Comparison of ENCODE assay signal across 25 cellular contexts in genomic region chr7:12970626-12971025, GRCh38.
"Had no signal": no experiment of that assay in that cellular context is flagged by ENCODE, and none has a peak within 500 bp of the region (broad histone marks: within the 10 kb centered on the region; RNA-seq: fewer than 3 reads in every experiment).

No MANE protein-coding gene starts in this region.

- H3K4me3 ChIP-seq: gastrocnemius medialis, lower lobe of right lung, right atrium auricular region, thoracic aorta had no signal

- FAIRE-seq: endothelial cell of umbilical vein, kidney, urothelium cell line had no signal

- H3K9me3 ChIP-seq: gastrocnemius medialis, lower lobe of right lung, right atrium auricular region, thoracic aorta had no signal

- H3K27me3 ChIP-seq: gastrocnemius medialis, right atrium auricular region had no signal

- H3K4me1 ChIP-seq: gastrocnemius medialis, lower lobe of right lung, right atrium auricular region had no signal

- H3K36me3 ChIP-seq: gastrocnemius medialis, lower lobe of right lung, right atrium auricular region, thoracic aorta had no signal

- ATAC-seq: activated CD4-positive, alpha-beta T cell treated with anti-CD3 and anti-CD28 coated beads for 36 hours; activated CD8-positive, alpha-beta memory T cell treated with anti-CD3 and anti-CD28 coated beads, Interleukin-2, amount 10 ng/mL, durations not matched to agents 7 days and 5 days; activated CD8-positive, alpha-beta T cell treated with anti-CD3 and anti-CD28 coated beads, Interleukin-2, amount 10 ng/mL, durations not matched to agents 7 days and 5 days; activated naive CD4-positive, alpha-beta T cell treated with anti-CD3 and anti-CD28 coated beads, Interleukin-2, amount 50 U/mL, for 72 hours; activated T-cell treated with anti-CD3 and anti-CD28 coated beads, Interleukin-2, amount 50 U/mL, for 72 hours; gastrocnemius medialis; left colon; lower lobe of right lung; naive thymus-derived CD8-positive, alpha-beta T cell; stimulated activated naive CD8-positive, alpha-beta T cell treated with anti-CD3 and anti-CD28 coated beads, Interleukin-15, Interleukin-2, amounts not matched to agents 100 U/mL and 50 U/mL, for 24 hours; T-cell had no signal

- H3K27ac ChIP-seq: gastrocnemius medialis, lower lobe of right lung, right atrium auricular region, thoracic aorta had no signal

- DNase-seq: activated CD4-positive, alpha-beta T cell treated with anti-CD3 and anti-CD28 coated beads for 36 hours; activated CD4-positive, CD25-positive, alpha-beta regulatory T cell; activated CD8-positive, alpha-beta memory T cell treated with anti-CD3 and anti-CD28 coated beads, Interleukin-2, amount 10 ng/mL, durations not matched to agents 7 days and 5 days; activated CD8-positive, alpha-beta T cell treated with anti-CD3 and anti-CD28 coated beads, Interleukin-2, amount 10 ng/mL, durations not matched to agents 7 days and 5 days; activated naive CD4-positive, alpha-beta T cell; activated T-cell treated with anti-CD3 and anti-CD28 coated beads, Interleukin-2, amount 50 U/mL, for 72 hours; aorta; caudate nucleus; gastrocnemius medialis; head of caudate nucleus; hippocampal formation; kidney; left colon; lower lobe of right lung; mesenchymal stem cell; naive thymus-derived CD8-positive, alpha-beta T cell; stimulated activated CD4-positive, alpha-beta T cell treated with anti-CD3 and anti-CD28 coated beads, Interleukin-4, amount 100 ng/mL, for 1 hour; stimulated activated naive CD8-positive, alpha-beta T cell treated with anti-CD3 and anti-CD28 coated beads, Interleukin-15, Interleukin-2, amounts not matched to agents 100 U/mL and 50 U/mL, for 24 hours; T-cell; trophoblast cell had no signal
